8 cellular contexts compared by ENCODE assay signal in the genomic region with DNA sequence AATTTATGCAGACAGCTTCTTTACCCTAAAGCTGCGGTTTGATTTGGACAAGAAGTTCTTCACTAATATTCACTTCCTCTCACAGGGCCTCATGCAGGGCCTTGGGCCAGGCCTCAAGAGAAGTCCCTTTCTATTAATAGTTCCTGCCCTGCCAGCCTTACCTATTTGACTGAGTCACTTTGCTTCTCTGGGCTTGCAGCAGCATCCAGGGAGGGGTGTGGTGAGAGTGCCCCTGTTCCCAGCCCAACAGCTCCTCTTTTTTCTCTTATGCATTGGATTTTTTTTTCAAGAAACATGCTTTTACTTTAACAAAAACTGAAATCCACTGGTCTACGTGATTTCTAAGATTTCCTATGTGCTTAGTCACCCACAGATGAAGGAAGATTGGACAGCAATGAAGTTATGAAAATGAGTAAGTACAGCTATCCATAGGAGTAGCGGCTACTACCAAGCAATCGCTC. TPM values are rescaled to one million over a fixed set of nuclear protein-coding genes. Genes with fewer than 3 reads are reported as not detected.
DNase-seq lines count a peak whose midpoint lies in the region; ATAC-seq and TF ChIP-seq lines count a peak whose summit lies in the region.

No MANE protein-coding gene starts in this region.

- TF ChIP-seq POLR2A in esophagus muscularis mucosa (IDR thresholded peaks at IDR 0.05; ENCODE audit: low read depth) = no peak

- intact Hi-C loops in esophagus muscularis mucosa (cut with DNase I) = no loop called here

- peak; percentile 49 for ATAC-seq in GM21515 (IDR thresholded peaks at IDR 0.05; ENCODE audit: unreplicated experiment)
- ATAC-seq in activated CD8-positive, alpha-beta memory T cell treated with anti-CD3 and anti-CD28 coated beads, Interleukin-2, amount 10 ng/mL, durations not matched to agents 7 days and 5 days = no peak

- H3F3A ChIP-seq in DOHH2 (ENCODE audit: control insufficient read depth, insufficient read depth) = peaks cover 5% of the 10 kb centered on the region

- H3K27ac ChIP-seq in DOHH2 (ENCODE audit: low read depth, low read length) = peak overlapping the region; percentile 84
- peak overlapping the region; percentile 36 to 68 (median 52) for H3K27ac ChIP-seq in esophagus muscularis mucosa (replicated peaks in 1 of 4)

- H3K9me3 ChIP-seq in DOHH2 (ENCODE audit: control insufficient read depth, insufficient read depth, low read length) (no peaks in the 10 kb centered on the region), esophagus muscularis mucosa (no peaks in the 10 kb centered on the region)

- H3K36me3 Mint-ChIP-seq in activated CD8-positive, alpha-beta memory T cell treated with anti-CD3 and anti-CD28 coated beads, Interleukin-2, amount 10 ng/mL, durations not matched to agents 7 days and 5 days = no peaks in the 10 kb centered on the region

- no peaks in the 10 kb centered on the region for H3K9me3 Mint-ChIP-seq in activated CD8-positive, alpha-beta memory T cell treated with anti-CD3 and anti-CD28 coated beads, Interleukin-2, amount 10 ng/mL, durations not matched to agents 7 days and 5 days (ENCODE audit: low read depth)

- H3K4me2 ChIP-seq in DOHH2 (ENCODE audit: low read length) = peak overlapping the region; percentile 93

- H3K36me3 ChIP-seq in DOHH2 (ENCODE audit: control insufficient read depth, low read length) (no peaks in the 10 kb centered on the region), esophagus muscularis mucosa (no peaks in the 10 kb centered on the region)

- H3K27me3 Mint-ChIP-seq in activated CD8-positive, alpha-beta memory T cell treated with anti-CD3 and anti-CD28 coated beads, Interleukin-2, amount 10 ng/mL, durations not matched to agents 7 days and 5 days = peaks cover 13% of the 10 kb centered on the region

- H3K4me1 Mint-ChIP-seq in activated CD8-positive, alpha-beta memory T cell treated with anti-CD3 and anti-CD28 coated beads, Interleukin-2, amount 10 ng/mL, durations not matched to agents 7 days and 5 days = peaks cover 16% of the 10 kb centered on the region

- DNase-seq in LHCN-M2 (ENCODE audit: low read depth) (peak; percentile 50), esophagus muscularis mucosa (ENCODE audit: extremely low spot score) (no peak), superior temporal gyrus (ENCODE audit: extremely low spot score) (peak; percentile 6), epidermal melanocyte (ENCODE audit: insufficient read length, low spot score) (no peak), GF-D8 (lab: John Stamatoyannopoulos, UW) (no peak)
- DNase-seq in activated CD8-positive, alpha-beta memory T cell treated with anti-CD3 and anti-CD28 coated beads, Interleukin-2, amount 10 ng/mL, durations not matched to agents 7 days and 5 days = no peak

- H3K4me1 ChIP-seq in DOHH2 (ENCODE audit: control insufficient read depth, low read length) (peaks cover 54% of the 10 kb centered on the region), esophagus muscularis mucosa (peaks cover 3 to 26% (median 16%) of the 10 kb centered on the region in 4 donors)

- H3K9me2 ChIP-seq in DOHH2 (replicated peaks; ENCODE audit: control insufficient read depth, low read length) = no peaks in the 10 kb centered on the region

- no peak overlapping the region for H3K4me3 Mint-ChIP-seq in activated CD8-positive, alpha-beta memory T cell treated with anti-CD3 and anti-CD28 coated beads, Interleukin-2, amount 10 ng/mL, durations not matched to agents 7 days and 5 days

- H4K20me1 ChIP-seq in DOHH2 (ENCODE audit: control insufficient read depth, insufficient read depth, low read depth, low read length) = no peaks in the 10 kb centered on the region

- no peak overlapping the region for H3K27ac Mint-ChIP-seq in activated CD8-positive, alpha-beta memory T cell treated with anti-CD3 and anti-CD28 coated beads, Interleukin-2, amount 10 ng/mL, durations not matched to agents 7 days and 5 days

- H3K27me3 ChIP-seq in DOHH2 (ENCODE audit: control insufficient read depth, low read length) = no peaks in the 10 kb centered on the region
- H3K27me3 ChIP-seq in esophagus muscularis mucosa = no peaks in the 10 kb centered on the region

- no peak for TF ChIP-seq EP300 in esophagus muscularis mucosa (IDR thresholded peaks at IDR 0.05)

- H3K4me3 ChIP-seq in DOHH2 (ENCODE audit: low read length) = peak overlapping the region; percentile 70
- H3K4me3 ChIP-seq in esophagus muscularis mucosa = no peak overlapping the region

- 41% methylated on average over 4 of the region's 4 CpGs for WGBS in esophagus muscularis mucosa

- TF ChIP-seq CTCF in DOHH2 (IDR thresholded peaks at IDR 0.05; ENCODE audit: low read depth, low read length, poor library complexity, severe bottlenecking) = no peak
- no peak for TF ChIP-seq CTCF in esophagus muscularis mucosa (IDR thresholded peaks at IDR 0.05)

- CTCF ChIA-PET in activated CD8-positive, alpha-beta memory T cell treated with anti-CD3 and anti-CD28 coated beads, Interleukin-2, amount 10 ng/mL, durations not matched to agents 7 days and 5 days (lab: Charles Lee) = interaction anchor here (1.0 kb wide), 1 partner anchor 10 kb away, joined by 3 read pairs; no protein-coding TSS in a partner anchor

- H3K79me2 ChIP-seq in DOHH2 (ENCODE audit: control insufficient read depth, low read length) = no peaks in the 10 kb centered on the region

RNA-seq across cellular contexts. Expression of a gene that starts 26.7 kb away (rescaled TPM):
- 36.2 and 40.1 TPM in 2 replicates for total RNA-seq in LHCN-M2 (2014; rRNA removed)
- polyA plus RNA-seq in LHCN-M2 (2012) = 16.1 TPM
- 10 to 100 TPM; 11.9 to 23.4 (median 14.9) TPM for total RNA-seq in esophagus muscularis mucosa
- 10 to 100 TPM; 13.3 to 20.2 TPM for total RNA-seq in activated CD8-positive, alpha-beta memory T cell treated with anti-CD3 and anti-CD28 coated beads, Interleukin-2, amount 10 ng/mL, durations not matched to agents 7 days and 5 days

RNA-seq across cellular contexts. Expression of a gene that starts 34.5 kb away (rescaled TPM):
- total RNA-seq in LHCN-M2 (2014; rRNA removed) (25.5 and 34.8 TPM in 2 replicates), esophagus muscularis mucosa (10 to 100 TPM in 1 of 4 donors, 1 to 10 TPM in 3; 8.0 to 14.5 (median 8.8) TPM)
- 17.7 TPM for polyA plus RNA-seq in LHCN-M2 (2012)
- total RNA-seq in activated CD8-positive, alpha-beta memory T cell treated with anti-CD3 and anti-CD28 coated beads, Interleukin-2, amount 10 ng/mL, durations not matched to agents 7 days and 5 days = 10 to 100 TPM; 22.6 to 25.1 TPM

RNA-seq across cellular contexts. Expression of a gene that starts 55.9 kb away (rescaled TPM):
- total RNA-seq in LHCN-M2 (2014; rRNA removed) (not detected in 2 replicates), esophagus muscularis mucosa (not detected)
- polyA plus RNA-seq in LHCN-M2 (2012) = not detected
- not detected for total RNA-seq in activated CD8-positive, alpha-beta memory T cell treated with anti-CD3 and anti-CD28 coated beads, Interleukin-2, amount 10 ng/mL, durations not matched to agents 7 days and 5 days

Comparison
In these comparisons a context has a peak if more than half of its experiments do, and no peak if none do; other contexts are left out.
1. DNase-seq: peak in LHCN-M2 (single experiment) and superior temporal gyrus (single experiment); none in esophagus muscularis mucosa (single experiment), activated CD8-positive, alpha-beta memory T cell treated with anti-CD3 and anti-CD28 coated beads, Interleukin-2, amount 10 ng/mL, durations not matched to agents 7 days and 5 days (single experiment), epidermal melanocyte (single experiment) and GF-D8 (single experiment).